1 cellular context compared by ENCODE assay signal in genomic region chr19:7492142-7493055, GRCh38.
TF ChIP-seq lines count a peak whose summit lies in the region.

No MANE protein-coding gene starts in this region.

TF ChIP-seq in K562, 482 proteins besides CTCF, POLR2A, EP300 and RAD21 (continued from another document):
- TF ChIP-seq GTF2F1 (IDR thresholded peaks at IDR 0.05; ENCODE audit: low read depth, low read length) (no peak), MAFF (IDR thresholded peaks at IDR 0.05; ENCODE audit: low read length) (no peak), GABPA (tag; conservative IDR thresholded peaks at IDR 0.05; ENCODE audit: low read depth) (peak; percentile 71), ZNF133 (CRISPR knock-in tag; IDR thresholded peaks at IDR 0.05) (no peak), ZNF707 (CRISPR knock-in tag; conservative IDR thresholded peaks at IDR 0.05) (no peak), ZNF239 (CRISPR knock-in tag; IDR thresholded peaks at IDR 0.05) (no peak), XRCC3 (IDR thresholded peaks at IDR 0.05) (no peak), MXD1 (CRISPR knock-in tag; IDR thresholded peaks at IDR 0.05; ENCODE audit: borderline replicate concordance, poor library complexity, severe bottlenecking) (no peak), CREB1 (IDR thresholded peaks at IDR 0.05) (no peak), CREB1 (CRISPR knock-in tag; IDR thresholded peaks at IDR 0.05) (peak; percentile 32; the same call in 1 of the 2 replicates), CC2D1A (IDR thresholded peaks at IDR 0.05) (no peak), CEBPB (tag; IDR thresholded peaks at IDR 0.05) (peak; percentile 84), ZBTB5 (IDR thresholded peaks at IDR 0.05) (no peak), STAT5B (CRISPR knock-in tag; IDR thresholded peaks at IDR 0.05) (no peak), CREBBP (IDR thresholded peaks at IDR 0.05; ENCODE audit: low read depth, low read length) (no peak), ARID1B (IDR thresholded peaks at IDR 0.05) (peak; percentile 8; the same call in 1 of the 2 replicates), IFI16 (CRISPR knock-in tag; IDR thresholded peaks at IDR 0.05) (no peak), PHB2 (IDR thresholded peaks at IDR 0.05; ENCODE audit: low read depth) (no peak)
